Comparison of ENCODE assay signal across 8 cellular contexts in genomic region chr22:35477911-35478582, GRCh38.
DNase-seq lines count a peak whose midpoint lies in the region; ATAC-seq and TF ChIP-seq lines count a peak whose summit lies in the region.

No MANE protein-coding gene starts in this region.

- H3K27ac ChIP-seq in AG04450 (ENCODE audit: low read depth, low read length) (no peak overlapping the region), RWPE2 (ENCODE audit: poor library complexity, severe bottlenecking) (no peak overlapping the region), left ventricle myocardium inferior (replicated peaks) (peak overlapping the region; percentile 80), upper lobe of left lung (peak overlapping the region in 3 of 4 donors; percentile 11 to 26 (median 25))

- no peaks in the 10 kb centered on the region for H3K36me3 Mint-ChIP-seq in activated CD8-positive, alpha-beta T cell treated with anti-CD3 and anti-CD28 coated beads, Interleukin-2, amount 10 ng/mL, durations not matched to agents 7 days and 5 days (ENCODE audit: low read depth)

- H3K36me3 ChIP-seq in RWPE2 (ENCODE audit: low read depth) (no peaks in the 10 kb centered on the region), left ventricle myocardium inferior (no peaks in the 10 kb centered on the region), upper lobe of left lung (no peaks in the 10 kb centered on the region)

- H3K4me3 Mint-ChIP-seq in activated CD8-positive, alpha-beta T cell treated with anti-CD3 and anti-CD28 coated beads, Interleukin-2, amount 10 ng/mL, durations not matched to agents 7 days and 5 days, result no peak overlapping the region

- intact Hi-C loops in left ventricle myocardium inferior (cut with micrococcal nuclease), result no loop called here

- no peak for TF ChIP-seq POLR2A in upper lobe of left lung (IDR thresholded peaks at IDR 0.05)

- CTCF ChIA-PET in AG04450 (lab: Charles Lee), result interaction anchor here (0.7 kb wide), 1 partner anchor 98 kb away, joined by 3 read pairs; no protein-coding TSS in a partner anchor
- CTCF ChIA-PET in activated CD8-positive, alpha-beta T cell treated with anti-CD3 and anti-CD28 coated beads, Interleukin-2, amount 10 ng/mL, durations not matched to agents 7 days and 5 days (lab: Charles Lee), result no interaction called here

- no peak overlapping the region for H3K27ac Mint-ChIP-seq in activated CD8-positive, alpha-beta T cell treated with anti-CD3 and anti-CD28 coated beads, Interleukin-2, amount 10 ng/mL, durations not matched to agents 7 days and 5 days

- no peak for TF ChIP-seq CTCF in AG04450 (IDR thresholded peaks at IDR 0.05; ENCODE audit: low read depth, low read length)
- TF ChIP-seq CTCF in RWPE2 (IDR thresholded peaks at IDR 0.05; ENCODE audit: poor library complexity, severe bottlenecking), result no peak
- TF ChIP-seq CTCF in left ventricle myocardium inferior (IDR thresholded peaks at IDR 0.05; ENCODE audit: borderline replicate concordance), result no peak
- no peak for TF ChIP-seq CTCF in upper lobe of left lung (IDR thresholded peaks at IDR 0.05)

- peaks cover 12% of the 10 kb centered on the region for H3K27me3 Mint-ChIP-seq in activated CD8-positive, alpha-beta T cell treated with anti-CD3 and anti-CD28 coated beads, Interleukin-2, amount 10 ng/mL, durations not matched to agents 7 days and 5 days (ENCODE audit: low read depth)

- ATAC-seq in RWPE2 (ENCODE audit: low read depth), result peak; percentile 83
- peak in 1 of 2 donors; percentile 45 for ATAC-seq in upper lobe of left lung (ENCODE audit: low FRiP score in 2 of 2)
- no peak for ATAC-seq in activated CD8-positive, alpha-beta T cell treated with anti-CD3 and anti-CD28 coated beads, Interleukin-2, amount 10 ng/mL, durations not matched to agents 7 days and 5 days

- no peaks in the 10 kb centered on the region for H3K27me3 ChIP-seq in AG04450 (ENCODE audit: control insufficient read depth, insufficient read depth, low read length)
- H3K27me3 ChIP-seq in RWPE2 (ENCODE audit: insufficient read depth, poor library complexity, severe bottlenecking), result no peaks in the 10 kb centered on the region
- H3K27me3 ChIP-seq in left ventricle myocardium inferior (ENCODE audit: low read depth), result peaks cover 18% of the 10 kb centered on the region
- no peaks in the 10 kb centered on the region for H3K27me3 ChIP-seq in upper lobe of left lung

- WGBS in upper lobe of left lung, 2 donors, result 17 to 27% methylated on average over 6 to 11 of the region's 11 CpGs

- DNase-seq in AG04450 (ENCODE audit: low read depth, low spot score), result peak; percentile 61
- peak; percentile 75 for DNase-seq in LHCN-M2 (ENCODE audit: low read depth)
- no peak for DNase-seq in RWPE2 (ENCODE audit: low spot score)
- peak; percentile 42 for DNase-seq in left ventricle myocardium inferior
- DNase-seq in upper lobe of left lung, result no peak
- no peak for DNase-seq in D341Med (ENCODE audit: low spot score)
- DNase-seq in activated CD8-positive, alpha-beta T cell treated with anti-CD3 and anti-CD28 coated beads, Interleukin-2, amount 10 ng/mL, durations not matched to agents 7 days and 5 days, result no peak
- no peak for DNase-seq in occipital lobe (lab: John Stamatoyannopoulos, UW)

- no peak overlapping the region for H3K4me3 ChIP-seq in AG04450 (ENCODE audit: low read depth, low read length)
- H3K4me3 ChIP-seq in RWPE2 (ENCODE audit: severe bottlenecking), result no peak overlapping the region
- no peak overlapping the region for H3K4me3 ChIP-seq in left ventricle myocardium inferior
- H3K4me3 ChIP-seq in upper lobe of left lung, result no peak overlapping the region

- POLR2A ChIA-PET in AG04450 (lab: Yijun Ruan, JAX), result interaction anchor here (0.6 to 0.7 kb wide), 3 partner anchors 17 to 771 kb away, joined by 3 to 5 read pairs (median 3); no protein-coding TSS in a partner anchor
- POLR2A ChIA-PET in activated CD8-positive, alpha-beta T cell treated with anti-CD3 and anti-CD28 coated beads, Interleukin-2, amount 10 ng/mL, durations not matched to agents 7 days and 5 days (lab: Charles Lee), result no interaction called here

- no peak for TF ChIP-seq EP300 in upper lobe of left lung (IDR thresholded peaks at IDR 0.05)

- no peaks in the 10 kb centered on the region for H3K9me3 Mint-ChIP-seq in activated CD8-positive, alpha-beta T cell treated with anti-CD3 and anti-CD28 coated beads, Interleukin-2, amount 10 ng/mL, durations not matched to agents 7 days and 5 days (ENCODE audit: insufficient read depth)

- no peaks in the 10 kb centered on the region for H3K9me3 ChIP-seq in AG04450 (ENCODE audit: control insufficient read depth, insufficient read depth, low read length)
- no peaks in the 10 kb centered on the region for H3K9me3 ChIP-seq in RWPE2 (ENCODE audit: severe bottlenecking)
- H3K9me3 ChIP-seq in left ventricle myocardium inferior (replicated peaks), result no peaks in the 10 kb centered on the region
- no peaks in the 10 kb centered on the region for H3K9me3 ChIP-seq in upper lobe of left lung

- H3K4me1 ChIP-seq in RWPE2 (ENCODE audit: insufficient read depth, poor library complexity, severe bottlenecking) (peaks cover 4% of the 10 kb centered on the region), left ventricle myocardium inferior (peaks cover 22% of the 10 kb centered on the region), upper lobe of left lung (peaks cover 11 to 29% (median 24%) of the 10 kb centered on the region in 4 donors)

- peaks cover 11% of the 10 kb centered on the region for H3K4me1 Mint-ChIP-seq in activated CD8-positive, alpha-beta T cell treated with anti-CD3 and anti-CD28 coated beads, Interleukin-2, amount 10 ng/mL, durations not matched to agents 7 days and 5 days (ENCODE audit: low read depth)

Comparison
In these comparisons a context has a peak if more than half of its experiments do, and no peak if none do; other contexts are left out.
1. DNase-seq: peak in AG04450 (single experiment), LHCN-M2 (single experiment) and left ventricle myocardium inferior (single experiment); none in RWPE2 (single experiment), upper lobe of left lung (0 of 2), D341Med (single experiment), activated CD8-positive, alpha-beta T cell treated with anti-CD3 and anti-CD28 coated beads, Interleukin-2, amount 10 ng/mL, durations not matched to agents 7 days and 5 days (single experiment) and occipital lobe (single experiment).
2. H3K27ac ChIP-seq: peak in left ventricle myocardium inferior (single experiment) and upper lobe of left lung (3 of 4); none in AG04450 (single experiment) and RWPE2 (single experiment).